20 cellular contexts compared by ENCODE assay signal in the genomic region with DNA sequence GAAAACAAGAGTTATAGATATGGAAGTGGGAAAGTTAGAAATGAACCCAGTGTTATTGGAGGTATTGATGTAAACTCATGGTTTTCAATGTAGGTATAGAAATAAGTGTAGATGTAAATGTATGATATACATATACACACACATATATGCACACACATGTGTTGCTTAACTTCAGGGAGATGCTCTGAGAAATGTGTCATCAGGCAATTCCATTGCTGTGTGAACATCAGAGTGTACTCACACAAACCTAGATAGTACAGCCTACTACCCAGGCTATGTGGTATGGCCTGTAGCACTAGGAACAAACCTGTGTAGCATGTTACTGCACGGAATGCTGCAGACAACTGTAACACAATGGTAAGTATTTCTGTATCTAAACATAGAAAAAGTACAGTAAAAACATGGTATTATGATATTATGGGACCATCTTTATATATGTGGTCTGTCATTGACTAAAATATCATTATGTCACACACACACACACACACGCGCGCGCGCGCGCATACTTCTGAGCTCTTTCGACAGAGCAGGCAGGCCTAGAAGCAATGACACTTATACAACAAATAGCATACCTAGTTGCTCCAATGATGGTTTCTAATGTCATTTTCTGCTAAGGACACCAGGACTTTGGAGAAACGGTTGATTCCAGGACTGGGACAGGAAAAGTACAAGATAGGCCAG.
DNase-seq lines count a peak whose midpoint lies in the region; ATAC-seq and TF ChIP-seq lines count a peak whose summit lies in the region.
"Had no signal": no experiment of that assay in that cellular context is flagged by ENCODE, and none has a peak within 500 bp of the region (broad histone marks: within the 10 kb centered on the region; RNA-seq: fewer than 3 reads in every experiment).

No MANE protein-coding gene starts in this region.

- H3K4me1 Mint-ChIP-seq in activated CD8-positive, alpha-beta T cell treated with anti-CD3 and anti-CD28 coated beads, Interleukin-2, amount 10 ng/mL, durations not matched to agents 7 days and 5 days (ENCODE audit: low read depth) = peaks cover 95% of the 10 kb centered on the region
- H3K4me1 Mint-ChIP-seq in activated CD8-positive, alpha-beta T cell treated with anti-CD3 and anti-CD28 coated beads for 36 hours (ENCODE audit: low read depth) = peaks cover 21% of the 10 kb centered on the region

- H3K27me3 ChIP-seq in MM.1S (replicated peaks; ENCODE audit: insufficient read depth, low read length) (no peaks in the 10 kb centered on the region), testis (no peaks in the 10 kb centered on the region)
- H3K27me3 ChIP-seq: Peyer's patch, SJCRH30 had no signal

- 87 to 94% methylated on average over 10 of the region's 10 CpGs for WGBS in testis, 2 donors

- CTCF ChIA-PET in activated CD8-positive, alpha-beta T cell treated with anti-CD3 and anti-CD28 coated beads, Interleukin-2, amount 10 ng/mL, durations not matched to agents 7 days and 5 days (lab: Charles Lee) = interaction anchor here (1.2 to 1.6 kb wide), 3 partner anchors 20 to 121 kb away, joined by 3 to 4 read pairs (median 3); no protein-coding TSS in a partner anchor
- CTCF ChIA-PET in activated CD8-positive, alpha-beta T cell treated with anti-CD3 and anti-CD28 coated beads for 36 hours (lab: Charles Lee) = no interaction called here

- no peaks in the 10 kb centered on the region for H4K20me1 ChIP-seq in MM.1S (ENCODE audit: insufficient read depth, low read length)

- no peaks in the 10 kb centered on the region for H3K36me3 ChIP-seq in MM.1S (replicated peaks; ENCODE audit: insufficient read depth, low read length)
- H3K36me3 ChIP-seq in testis (ENCODE audit: low read depth, missing control alignments) = no peaks in the 10 kb centered on the region
- H3K36me3 ChIP-seq: Peyer's patch, SJCRH30 had no signal

- no peak for TF ChIP-seq POLR2A in testis (IDR thresholded peaks at IDR 0.05)

- peak overlapping the region; percentile 51 for H3K4me3 Mint-ChIP-seq in activated CD8-positive, alpha-beta T cell treated with anti-CD3 and anti-CD28 coated beads, Interleukin-2, amount 10 ng/mL, durations not matched to agents 7 days and 5 days
- no peak overlapping the region for H3K4me3 Mint-ChIP-seq in activated CD8-positive, alpha-beta T cell treated with anti-CD3 and anti-CD28 coated beads for 36 hours

- H3K9me3 ChIP-seq in MM.1S (replicated peaks; ENCODE audit: insufficient read depth, low read length) (no peaks in the 10 kb centered on the region), testis (no peaks in the 10 kb centered on the region)
- H3K9me3 ChIP-seq: Peyer's patch, SJCRH30 had no signal

- peak overlapping the region; percentile 90 for H3K27ac Mint-ChIP-seq in activated CD8-positive, alpha-beta T cell treated with anti-CD3 and anti-CD28 coated beads, Interleukin-2, amount 10 ng/mL, durations not matched to agents 7 days and 5 days
- H3K27ac Mint-ChIP-seq in activated CD8-positive, alpha-beta T cell treated with anti-CD3 and anti-CD28 coated beads for 36 hours = no peak overlapping the region

- H3K9me2 ChIP-seq in MM.1S (replicated peaks; ENCODE audit: insufficient read depth, low read length) = no peaks in the 10 kb centered on the region

- H2AFZ ChIP-seq in MM.1S (ENCODE audit: low read length) = no peak overlapping the region

- no peak overlapping the region for H3K9ac ChIP-seq in MM.1S (ENCODE audit: low read length)

- no peaks in the 10 kb centered on the region for H3K27me3 Mint-ChIP-seq in activated CD8-positive, alpha-beta T cell treated with anti-CD3 and anti-CD28 coated beads, Interleukin-2, amount 10 ng/mL, durations not matched to agents 7 days and 5 days (ENCODE audit: low read depth)
- H3K27me3 Mint-ChIP-seq in activated CD8-positive, alpha-beta T cell treated with anti-CD3 and anti-CD28 coated beads for 36 hours = no peaks in the 10 kb centered on the region

- POLR2A ChIA-PET in activated CD8-positive, alpha-beta T cell treated with anti-CD3 and anti-CD28 coated beads, Interleukin-2, amount 10 ng/mL, durations not matched to agents 7 days and 5 days (lab: Charles Lee) = interaction anchor here (1.8 kb wide), 1 partner anchor 12 kb away, joined by 8 read pairs; no protein-coding TSS in a partner anchor
- POLR2A ChIA-PET in activated CD8-positive, alpha-beta T cell treated with anti-CD3 and anti-CD28 coated beads for 36 hours (lab: Charles Lee) = interaction anchor here (1.4 kb wide), 1 partner anchor 9 kb away, joined by 3 read pairs; no protein-coding TSS in a partner anchor

- H3K79me2 ChIP-seq in MM.1S (ENCODE audit: low read length) = no peaks in the 10 kb centered on the region

- ATAC-seq in activated CD8-positive, alpha-beta T cell treated with anti-CD3 and anti-CD28 coated beads, Interleukin-2, amount 10 ng/mL, durations not matched to agents 7 days and 5 days = no peak
- ATAC-seq in activated CD8-positive, alpha-beta T cell treated with anti-CD3 and anti-CD28 coated beads for 36 hours = no peak
- ATAC-seq in GM18520 (IDR thresholded peaks at IDR 0.05; ENCODE audit: unreplicated experiment) = no peak
- ATAC-seq: K562 had no signal

- peak; percentile 16 for DNase-seq in activated CD8-positive, alpha-beta T cell treated with anti-CD3 and anti-CD28 coated beads, Interleukin-2, amount 10 ng/mL, durations not matched to agents 7 days and 5 days
- no peak for DNase-seq in activated CD8-positive, alpha-beta T cell treated with anti-CD3 and anti-CD28 coated beads for 36 hours
- DNase-seq in ELR (ENCODE audit: low read depth) = peak; percentile 24
- DNase-seq in MM.1S = no peak
- peak; percentile 40 for DNase-seq in epithelial cell of esophagus (ENCODE audit: low read depth)
- DNase-seq in NCI-H2171 (lab: John Stamatoyannopoulos, UW) = no peak
- DNase-seq in testis = no peak
- DNase-seq: DMS53, GF-D8, NCI-H1092 treated with DMSO at 0.1 percent for 48 hours, NCI-H146, NCI-H2029, NCI-H345, NCI-H524, NCI-H774, Peyer's patch, SJCRH30 had no signal

- H3K4me2 ChIP-seq in MM.1S (ENCODE audit: low read depth, low read length) = peak overlapping the region; percentile 16

- H3K36me3 Mint-ChIP-seq in activated CD8-positive, alpha-beta T cell treated with anti-CD3 and anti-CD28 coated beads, Interleukin-2, amount 10 ng/mL, durations not matched to agents 7 days and 5 days (ENCODE audit: low read depth) = peaks cover 7% of the 10 kb centered on the region
- no peaks in the 10 kb centered on the region for H3K36me3 Mint-ChIP-seq in activated CD8-positive, alpha-beta T cell treated with anti-CD3 and anti-CD28 coated beads for 36 hours (ENCODE audit: low read depth)

- H3K27ac ChIP-seq in MM.1S (ENCODE audit: low read length) = no peak overlapping the region
- no peak overlapping the region for H3K27ac ChIP-seq in testis
- H3K27ac ChIP-seq: C4-2B, Peyer's patch, SJCRH30 had no signal

- intact Hi-C loops in activated CD8-positive, alpha-beta T cell treated with anti-CD3 and anti-CD28 coated beads for 36 hours (cut with micrococcal nuclease) = no loop called here
- intact Hi-C loops in testis (cut with DNase I; ENCODE audit: low total_unique reads) = no loop called here

- no peak overlapping the region for H3K4me3 ChIP-seq in MM.1S (ENCODE audit: low read length)
- no peak overlapping the region for H3K4me3 ChIP-seq in epithelial cell of esophagus (ENCODE audit: low read length)
- no peak overlapping the region for H3K4me3 ChIP-seq in testis
- H3K4me3 ChIP-seq: K562, Peyer's patch, SJCRH30 had no signal

- H3K9me3 Mint-ChIP-seq in activated CD8-positive, alpha-beta T cell treated with anti-CD3 and anti-CD28 coated beads, Interleukin-2, amount 10 ng/mL, durations not matched to agents 7 days and 5 days (ENCODE audit: insufficient read depth) = no peaks in the 10 kb centered on the region
- no peaks in the 10 kb centered on the region for H3K9me3 Mint-ChIP-seq in activated CD8-positive, alpha-beta T cell treated with anti-CD3 and anti-CD28 coated beads for 36 hours

- H3K4me1 ChIP-seq in MM.1S (ENCODE audit: low read length) (peaks cover 24% of the 10 kb centered on the region), testis (no peaks in the 10 kb centered on the region)
- H3K4me1 ChIP-seq: Peyer's patch had no signal

- peaks cover 13% of the 10 kb centered on the region; the same call in 1 of the 2 replicates for H3F3A ChIP-seq in MM.1S (ENCODE audit: insufficient read depth, low read length)

- no peak for TF ChIP-seq CTCF in activated CD8-positive, alpha-beta T cell treated with anti-CD3 and anti-CD28 coated beads for 36 hours (IDR thresholded peaks at IDR 0.05)
- TF ChIP-seq CTCF in MM.1S (IDR thresholded peaks at IDR 0.05; ENCODE audit: low read length) (no peak), epithelial cell of esophagus (IDR thresholded peaks at IDR 0.05; ENCODE audit: insufficient read depth, low read depth, low read length, missing control alignments) (no peak), testis (IDR thresholded peaks at IDR 0.05) (no peak)

Comparison
In these comparisons a context has a peak if more than half of its experiments do, and no peak if none do; other contexts are left out.
1. DNase-seq: peak in activated CD8-positive, alpha-beta T cell treated with anti-CD3 and anti-CD28 coated beads, Interleukin-2, amount 10 ng/mL, durations not matched to agents 7 days and 5 days (single experiment), ELR (single experiment) and epithelial cell of esophagus (single experiment); none in activated CD8-positive, alpha-beta T cell treated with anti-CD3 and anti-CD28 coated beads for 36 hours (single experiment), MM.1S (single experiment), NCI-H2171 (single experiment) and testis (single experiment).